ENCODE assay signal across 17 cellular contexts in genomic region chr5:40046792-40047191, GRCh38.
DNase-seq lines count a peak whose midpoint lies in the region; ATAC-seq, FAIRE-seq and TF ChIP-seq lines count a peak whose summit lies in the region.
"Had no signal": no experiment of that assay in that cellular context is flagged by ENCODE, and none has a peak within 500 bp of the region (broad histone marks: within the 10 kb centered on the region; RNA-seq: fewer than 3 reads in every experiment).

No MANE protein-coding gene starts in this region.

- H3K9me3 ChIP-seq in PC-9 (ENCODE audit: insufficient read depth, low read depth), result peaks cover 9% of the 10 kb centered on the region; the same call in 1 of the 2 replicates
- no peaks in the 10 kb centered on the region for H3K9me3 ChIP-seq in endothelial cell of umbilical vein (replicated peaks; ENCODE audit: control insufficient read depth, insufficient read depth, low read length)
- H3K9me3 ChIP-seq in left lung, result no peaks in the 10 kb centered on the region
- no peaks in the 10 kb centered on the region for H3K9me3 ChIP-seq in HAP-1
- H3K9me3 ChIP-seq: prostate gland, transverse colon had no signal

- H3K9ac ChIP-seq in endothelial cell of umbilical vein (replicated peaks; ENCODE audit: extremely low read depth, insufficient read depth, low read length), result peak overlapping the region; percentile 35

- intact Hi-C loops in PC-9 (cut with micrococcal nuclease; ENCODE audit: unreplicated experiment), result no loop called here
- intact Hi-C loops in endothelial cell of umbilical vein (cut with micrococcal nuclease), result loop anchor here (2.0 to 10.0 kb wide), 3 partner anchors 286 to 636 kb away; no protein-coding TSS in a partner anchor
- intact Hi-C loops in left lung (cut with DNase I), result no loop called here

- H3K27me3 ChIP-seq in PC-9 (ENCODE audit: insufficient read depth, low read depth) (no peaks in the 10 kb centered on the region), endothelial cell of umbilical vein (ENCODE audit: control insufficient read depth in 2 of 2, insufficient read depth in 2 of 2, low read length in 2 of 2) (no peaks in the 10 kb centered on the region), left lung (no peaks in the 10 kb centered on the region), HAP-1 (ENCODE audit: low read depth) (no peaks in the 10 kb centered on the region)
- H3K27me3 ChIP-seq: transverse colon had no signal

- no peaks in the 10 kb centered on the region for H3K9me2 ChIP-seq in PC-9 (ENCODE audit: insufficient read depth)

- H3K36me3 ChIP-seq in PC-9 (ENCODE audit: low read depth) (no peaks in the 10 kb centered on the region), endothelial cell of umbilical vein (ENCODE audit: control insufficient read depth in 2 of 2, extremely low read depth in 1 of 2, insufficient read depth in 2 of 2, low read length in 2 of 2) (no peaks in the 10 kb centered on the region), left lung (no peaks in the 10 kb centered on the region), HAP-1 (replicated peaks) (no peaks in the 10 kb centered on the region)
- H3K36me3 ChIP-seq: prostate gland, transverse colon had no signal

- POLR2A ChIA-PET in PC-9 (lab: Charles Lee; ENCODE audit: unreplicated experiment), result no interaction called here
- POLR2A ChIA-PET in endothelial cell of umbilical vein (lab: Charles Lee), result no interaction called here

- 0 out of 2 replicates have a peak overlapping the region, but pooled peaks have one; percentile 11 for H2AFZ ChIP-seq in PC-9
- no peak overlapping the region for H2AFZ ChIP-seq in endothelial cell of umbilical vein (ENCODE audit: low read depth, low read length)

- no peaks in the 10 kb centered on the region for H4K20me1 ChIP-seq in PC-9 (ENCODE audit: insufficient read depth)
- no peaks in the 10 kb centered on the region for H4K20me1 ChIP-seq in endothelial cell of umbilical vein (replicated peaks; ENCODE audit: control insufficient read depth, extremely low read depth, insufficient read depth, low read length)

- CTCF ChIA-PET in PC-9 (lab: Charles Lee) (no interaction called here), endothelial cell of umbilical vein (lab: Charles Lee) (no interaction called here)

- H3K79me2 ChIP-seq in PC-9 (ENCODE audit: low read depth) (no peaks in the 10 kb centered on the region), endothelial cell of umbilical vein (ENCODE audit: control insufficient read depth, insufficient read depth, low read length) (no peaks in the 10 kb centered on the region)

- no peak overlapping the region for H3K4me3 ChIP-seq in PC-9
- no peak overlapping the region for H3K4me3 ChIP-seq in endothelial cell of umbilical vein (replicated peaks in 1 of 3; ENCODE audit: insufficient read depth in 1 of 3, low read depth in 1 of 3, low read length in 3 of 3)
- no peak overlapping the region for H3K4me3 ChIP-seq in left lung
- no peak overlapping the region for H3K4me3 ChIP-seq in HAP-1
- H3K4me3 ChIP-seq: prostate gland, transverse colon had no signal

- no peak for TF ChIP-seq POLR2A in endothelial cell of umbilical vein (IDR thresholded peaks at IDR 0.05; ENCODE audit: low read depth, low read length)

- ATAC-seq in left lung, result peak; percentile 16
- ATAC-seq in GM18868 (IDR thresholded peaks at IDR 0.05; ENCODE audit: unreplicated experiment), result no peak
- ATAC-seq in GM19395 (IDR thresholded peaks at IDR 0.05; ENCODE audit: unreplicated experiment), result no peak
- ATAC-seq: WTC11 had no signal

- H3K4me2 ChIP-seq in PC-9 (no peak overlapping the region), endothelial cell of umbilical vein (ENCODE audit: insufficient read depth, low read length) (peak overlapping the region; percentile 76)

- FAIRE-seq in endothelial cell of umbilical vein (lab: Jason Lieb, UNC), result peak; percentile 85
- FAIRE-seq: colon had no signal

- no peaks in the 10 kb centered on the region for H3F3A ChIP-seq in PC-9 (ENCODE audit: insufficient read depth, low read depth)

- dilution Hi-C loops in endothelial cell of umbilical vein (cut with MboI; ENCODE audit: extremely low pct_ligation_motif_present, low sequenced_read_pairs), result no loop called here

- H3K4me1 ChIP-seq in PC-9 (replicated peaks; ENCODE audit: insufficient read depth) (no peaks in the 10 kb centered on the region), endothelial cell of umbilical vein (ENCODE audit: control insufficient read depth, extremely low read depth, insufficient read depth, low read length) (peaks cover 34% of the 10 kb centered on the region), left lung (no peaks in the 10 kb centered on the region), HAP-1 (no peaks in the 10 kb centered on the region)
- H3K4me1 ChIP-seq: prostate gland had no signal

- DNase-seq in Caki2 (ENCODE audit: low read depth) (peak; percentile 3), PC-9 (no peak), endothelial cell of umbilical vein (ENCODE audit: low read depth, low spot score) (peak; percentile 89), left lung (no peak), HAP-1 (ENCODE audit: low spot score in 2 of 2) (no peak), DMS153 (lab: John Stamatoyannopoulos, UW) (no peak)
- DNase-seq: activated CD8-positive, alpha-beta memory T cell treated with anti-CD3 and anti-CD28 coated beads, Interleukin-2, amount 50 U/mL, for 4 hours; activated naive CD8-positive, alpha-beta T cell treated with anti-CD3 and anti-CD28 coated beads for 36 hours; immature natural killer cell; NCI-H2171; stimulated activated CD4-positive, alpha-beta T cell treated with anti-CD3 and anti-CD28 coated beads, Interleukin-2, amount 100 ng/mL, for 24 hours; transverse colon had no signal

- H3K27ac ChIP-seq in PC-9 (no peak overlapping the region), endothelial cell of umbilical vein (ENCODE audit: insufficient read depth, low read depth, low read length) (peak overlapping the region; percentile 57), left lung (no peak overlapping the region)
- H3K27ac ChIP-seq: prostate gland had no signal

- in situ Hi-C loops in Caki2 (cut with HindIII; ENCODE audit: low pct_unique_long_range_greater_than_20kb, low sequenced_read_pairs), result no loop called here
- in situ Hi-C loops in HAP-1 (cut with MboI; ENCODE audit: low sequenced_read_pairs), result no loop called here

- no TSS peak for BruUV-seq in PC-9 (replicated peaks; lab: Mats Ljungman, UMichigan)
- no TSS peak for BruUV-seq in endothelial cell of umbilical vein (replicated peaks; lab: Mats Ljungman, UMichigan)

- TF ChIP-seq CTCF in PC-9 (conservative IDR thresholded peaks at IDR 0.05) (no peak), endothelial cell of umbilical vein (IDR thresholded peaks at IDR 0.05; ENCODE audit: extremely low read depth in 1 of 2, insufficient read depth in 1 of 2, low read depth in 1 of 2, low read length in 2 of 2) (no peak), left lung (IDR thresholded peaks at IDR 0.05) (no peak)

- H3K9me1 ChIP-seq in endothelial cell of umbilical vein (replicated peaks; ENCODE audit: control insufficient read depth, extremely low read depth, insufficient read depth, low read length), result no peaks in the 10 kb centered on the region

TF ChIP-seq in endothelial cell of umbilical vein, 7 proteins besides CTCF, POLR2A, EP300 and RAD21:
- TF ChIP-seq MYC (IDR thresholded peaks at IDR 0.05; ENCODE audit: low read depth, low read length), result no peak
- TF ChIP-seq JUN (IDR thresholded peaks at IDR 0.05; ENCODE audit: borderline replicate concordance, insufficient read depth, insufficient read length, low read depth), result peak; percentile 24
- TF ChIP-seq GATA2 (IDR thresholded peaks at IDR 0.05; ENCODE audit: insufficient read depth, insufficient read length, low read depth, low read length), result no peak
- TF ChIP-seq EZH2 (IDR thresholded peaks at IDR 0.05; ENCODE audit: borderline replicate concordance, low read depth, low read length, severe bottlenecking), result no peak
- peak; percentile 71 for TF ChIP-seq FOS (IDR thresholded peaks at IDR 0.05; ENCODE audit: borderline replicate concordance, insufficient read depth, low read length)
- TF ChIP-seq POLR2AphosphoS5 (IDR thresholded peaks at IDR 0.05; ENCODE audit: insufficient read depth, low read depth, low read length), result peak; percentile 25
- no peak for TF ChIP-seq MAX (IDR thresholded peaks at IDR 0.05; ENCODE audit: insufficient read depth, insufficient read length)

Comparison
In these comparisons a context has a peak if more than half of its experiments do, and no peak if none do; other contexts are left out.
1. DNase-seq: peak in Caki2 (single experiment) and endothelial cell of umbilical vein (single experiment); none in PC-9 (0 of 2), left lung (0 of 2), HAP-1 (0 of 2) and DMS153 (single experiment).